Comparison of ENCODE assay signal across 18 cellular contexts in the genomic region with DNA sequence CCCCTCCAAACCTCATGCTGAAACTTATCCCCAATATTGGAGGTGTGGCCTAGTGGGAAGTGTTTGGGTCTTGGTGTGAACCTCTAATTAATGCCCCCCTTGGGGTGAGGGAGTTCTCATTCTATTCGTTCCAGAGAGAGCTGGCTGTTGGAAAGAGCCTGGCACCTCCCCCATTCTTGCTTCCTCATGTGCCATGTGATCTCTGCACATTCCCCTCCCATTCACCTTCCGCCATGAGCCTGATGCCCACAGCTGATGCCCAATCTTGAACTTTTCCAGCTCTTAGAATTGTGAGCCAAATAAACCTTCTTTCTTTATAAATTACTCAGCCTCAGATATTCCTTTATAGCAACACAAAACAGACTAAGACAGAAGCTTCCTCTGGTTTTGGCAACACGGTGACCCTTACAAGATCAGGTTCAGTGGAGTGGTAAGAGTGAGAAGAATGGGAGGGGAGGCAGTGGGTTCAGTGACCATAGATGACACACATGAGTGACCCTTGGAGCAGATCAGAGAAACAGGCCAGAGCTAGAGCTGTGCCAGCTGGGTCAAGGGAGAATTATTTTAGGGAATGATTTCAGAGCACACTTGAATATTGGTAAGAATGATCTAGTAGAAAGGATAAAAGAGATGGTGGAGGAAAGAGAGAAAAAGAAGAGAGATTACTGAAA.
"Had no signal": no experiment of that assay in that cellular context is flagged by ENCODE, and none has a peak within 500 bp of the region (broad histone marks: within the 10 kb centered on the region; RNA-seq: fewer than 3 reads in every experiment).

No MANE protein-coding gene starts in this region.

- H3K27ac Mint-ChIP-seq: activated B cell treated with CpG ODN at 0.5 μM for 24 hours; activated CD4-positive, alpha-beta T cell treated with anti-CD3 and anti-CD28 coated beads, Interleukin-2, amount 10 ng/mL, durations not matched to agents 7 days and 5 days; naive B cell; progenitor cell of endocrine pancreas; stimulated activated naive CD8-positive, alpha-beta T cell treated with anti-CD3 and anti-CD28 coated beads, Interleukin-15, Interleukin-2, amounts not matched to agents 100 ng/mL and 50 ng/mL, for 24 hours had no signal

- ATAC-seq: lower lobe of right lung, upper lobe of right lung had no signal

- H3K27ac ChIP-seq: colonic mucosa, lower lobe of right lung, sigmoid colon, SK-N-MC, upper lobe of right lung had no signal

- H3K36me3 ChIP-seq: colonic mucosa, lower lobe of right lung, sigmoid colon, upper lobe of right lung had no signal

- FAIRE-seq: endothelial cell of umbilical vein had no signal

- H3K4me3 Mint-ChIP-seq: activated B cell treated with CpG ODN at 0.5 μM for 24 hours; activated CD4-positive, alpha-beta T cell treated with anti-CD3 and anti-CD28 coated beads, Interleukin-2, amount 10 ng/mL, durations not matched to agents 7 days and 5 days; naive B cell; stimulated activated naive CD8-positive, alpha-beta T cell treated with anti-CD3 and anti-CD28 coated beads, Interleukin-15, Interleukin-2, amounts not matched to agents 100 ng/mL and 50 ng/mL, for 24 hours had no signal

- H3K4me1 ChIP-seq: colonic mucosa, lower lobe of right lung, sigmoid colon, upper lobe of right lung had no signal

- H3K27me3 ChIP-seq: colonic mucosa, sigmoid colon, upper lobe of right lung had no signal

- H3K9me3 Mint-ChIP-seq: activated B cell treated with CpG ODN at 0.5 μM for 24 hours; activated CD4-positive, alpha-beta T cell treated with anti-CD3 and anti-CD28 coated beads, Interleukin-2, amount 10 ng/mL, durations not matched to agents 7 days and 5 days; naive B cell; stimulated activated naive CD8-positive, alpha-beta T cell treated with anti-CD3 and anti-CD28 coated beads, Interleukin-15, Interleukin-2, amounts not matched to agents 100 ng/mL and 50 ng/mL, for 24 hours had no signal

- H3K4me1 Mint-ChIP-seq: activated CD4-positive, alpha-beta T cell treated with anti-CD3 and anti-CD28 coated beads, Interleukin-2, amount 10 ng/mL, durations not matched to agents 7 days and 5 days had no signal

- DNase-seq: activated B cell treated with CpG ODN at 0.5 μM for 24 hours; activated CD4-positive, alpha-beta T cell treated with anti-CD3 and anti-CD28 coated beads, Interleukin-2, amount 10 ng/mL, durations not matched to agents 7 days and 5 days; activated CD8-positive, alpha-beta memory T cell treated with anti-CD3 and anti-CD28 coated beads for 24 hours; activated naive CD4-positive, alpha-beta T cell treated with Interleukin-2 at 50 U/mL for 16 hours; caudate nucleus; colonic mucosa; effector CD4-positive, alpha-beta T cell; lower lobe of right lung; midbrain; naive B cell; nucleus accumbens; sigmoid colon; stimulated activated CD4-positive, alpha-beta T cell treated with anti-CD3 and anti-CD28 coated beads, Interleukin-12 subunit alpha, Interleukin-12 subunit beta, amount 100 ng/mL, for 4 hours; upper lobe of right lung had no signal

- H3K4me3 ChIP-seq: colonic mucosa, lower lobe of right lung, sigmoid colon, SK-N-MC, upper lobe of right lung had no signal

- H3K36me3 Mint-ChIP-seq: naive B cell had no signal
